ENCODE assay signal across 20 cellular contexts in genomic region chr7:130432886-130433285, GRCh38. TPM values are rescaled to one million over a fixed set of nuclear protein-coding genes. Genes with fewer than 3 reads are reported as not detected.
A peak's percentile ranks its signal among the peaks of the same experiment; 100 is the strongest.
DNase-seq lines count a peak whose midpoint lies in the region; ATAC-seq and TF ChIP-seq lines count a peak whose summit lies in the region.
"Had no signal": no experiment of that assay in that cellular context is flagged by ENCODE, and none has a peak within 500 bp of the region (broad histone marks: within the 10 kb centered on the region; RNA-seq: fewer than 3 reads in every experiment).

No MANE protein-coding gene starts in this region.

- H3K4me2 ChIP-seq in BLaER1, result peak overlapping the region; percentile 42; the same call in 1 of the 2 replicates

- H3K4me1 ChIP-seq in BLaER1 (peaks cover 33% of the 10 kb centered on the region), left lung (peaks cover 4 to 35% of the 10 kb centered on the region in 2 donors)

- H3K4me3 Mint-ChIP-seq in activated CD4-positive, alpha-beta memory T cell treated with anti-CD3 and anti-CD28 coated beads, Interleukin-2, amount 10 ng/mL, durations not matched to agents 7 days and 5 days, result no peak overlapping the region
- H3K4me3 Mint-ChIP-seq in activated naive CD8-positive, alpha-beta T cell treated with anti-CD3 and anti-CD28 coated beads for 36 hours, result no peak overlapping the region
- H3K4me3 Mint-ChIP-seq: CD8-positive, alpha-beta T cell; stimulated activated naive CD8-positive, alpha-beta T cell treated with anti-CD3 and anti-CD28 coated beads, Interleukin-15, amount 100 ng/mL, for 72 hours had no signal

- peaks cover 3% of the 10 kb centered on the region for H3K36me3 Mint-ChIP-seq in activated CD4-positive, alpha-beta memory T cell treated with anti-CD3 and anti-CD28 coated beads, Interleukin-2, amount 10 ng/mL, durations not matched to agents 7 days and 5 days (ENCODE audit: low read depth)
- peaks cover 24% of the 10 kb centered on the region for H3K36me3 Mint-ChIP-seq in activated naive CD8-positive, alpha-beta T cell treated with anti-CD3 and anti-CD28 coated beads for 36 hours

- H3K4me3 ChIP-seq in BLaER1 (no peak overlapping the region), cardiac fibroblast (replicated peaks in 1 of 2; ENCODE audit: low read depth in 2 of 2, low read length in 2 of 2) (no peak overlapping the region), left lung (no peak overlapping the region)
- H3K4me3 ChIP-seq: coronary artery, SJCRH30 had no signal

- intact Hi-C loops in left lung (cut with DNase I), result no loop called here
- intact Hi-C loops in Right ventricle myocardium inferior (cut with DNase I), result loop anchor here (5.0 kb wide), 1 partner anchor 81 kb away; no protein-coding TSS in a partner anchor

- H3K27ac ChIP-seq in BLaER1 (no peak overlapping the region), left lung (no peak overlapping the region)
- H3K27ac ChIP-seq: coronary artery, SJCRH30 had no signal

- H3K27me3 ChIP-seq in BLaER1 (no peaks in the 10 kb centered on the region), left lung (no peaks in the 10 kb centered on the region)
- H3K27me3 ChIP-seq: SJCRH30 had no signal

- H3K36me3 ChIP-seq in BLaER1, result peaks cover 15% of the 10 kb centered on the region
- no peaks in the 10 kb centered on the region for H3K36me3 ChIP-seq in left lung

- peak; percentile 46 for ATAC-seq in left lung
- no peak for ATAC-seq in Right ventricle myocardium inferior
- ATAC-seq: CD8-positive, alpha-beta T cell; stimulated activated naive CD8-positive, alpha-beta T cell treated with anti-CD3 and anti-CD28 coated beads, Interleukin-15, amount 100 ng/mL, for 72 hours had no signal

- POLR2A ChIA-PET in activated CD4-positive, alpha-beta memory T cell treated with anti-CD3 and anti-CD28 coated beads, Interleukin-2, amount 10 ng/mL, durations not matched to agents 7 days and 5 days (lab: Charles Lee), result no interaction called here

- H3K27ac Mint-ChIP-seq in activated CD4-positive, alpha-beta memory T cell treated with anti-CD3 and anti-CD28 coated beads, Interleukin-2, amount 10 ng/mL, durations not matched to agents 7 days and 5 days, result no peak overlapping the region
- no peak overlapping the region for H3K27ac Mint-ChIP-seq in activated naive CD8-positive, alpha-beta T cell treated with anti-CD3 and anti-CD28 coated beads for 36 hours
- H3K27ac Mint-ChIP-seq: CD8-positive, alpha-beta T cell; stimulated activated naive CD8-positive, alpha-beta T cell treated with anti-CD3 and anti-CD28 coated beads, Interleukin-15, amount 100 ng/mL, for 72 hours had no signal

- no peaks in the 10 kb centered on the region for H4K20me1 ChIP-seq in BLaER1

- DNase-seq in LHCN-M2 (ENCODE audit: low read depth) (peak; percentile 69), cardiac fibroblast (ENCODE audit: low read depth in 2 of 2) (peak; percentile 67 to 75), left lung (no peak), Right ventricle myocardium inferior (ENCODE audit: missing footprints) (no peak), AG08395 (ENCODE audit: low spot score) (no peak)
- no peak for DNase-seq in activated CD4-positive, alpha-beta memory T cell treated with anti-CD3 and anti-CD28 coated beads, Interleukin-2, amount 10 ng/mL, durations not matched to agents 7 days and 5 days
- DNase-seq in activated naive CD8-positive, alpha-beta T cell treated with anti-CD3 and anti-CD28 coated beads for 36 hours, result no peak
- DNase-seq: activated CD4-positive, CD25-positive, alpha-beta regulatory T cell treated with anti-CD3 and anti-CD28 coated beads, Interleukin-2, amount 50 U/mL, for 72 hours; activated effector memory CD4-positive, alpha-beta T cell treated with Interleukin-2 at 50 U/mL for 16 hours; CD8-positive, alpha-beta T cell; DND-41; NCI-H2029; NCI-H524; retina; SJCRH30; stimulated activated naive CD8-positive, alpha-beta T cell treated with anti-CD3 and anti-CD28 coated beads, Interleukin-15, amount 100 ng/mL, for 72 hours had no signal

- H3K9ac ChIP-seq in BLaER1, result no peak overlapping the region

- TF ChIP-seq CTCF in cardiac fibroblast (IDR thresholded peaks at IDR 0.05; ENCODE audit: low read depth, low read length) (no peak), left lung (IDR thresholded peaks at IDR 0.05) (no peak)

- H3K27me3 Mint-ChIP-seq in activated CD4-positive, alpha-beta memory T cell treated with anti-CD3 and anti-CD28 coated beads, Interleukin-2, amount 10 ng/mL, durations not matched to agents 7 days and 5 days, result no peaks in the 10 kb centered on the region
- H3K27me3 Mint-ChIP-seq in activated naive CD8-positive, alpha-beta T cell treated with anti-CD3 and anti-CD28 coated beads for 36 hours, result no peaks in the 10 kb centered on the region
- H3K27me3 Mint-ChIP-seq: stimulated activated naive CD8-positive, alpha-beta T cell treated with anti-CD3 and anti-CD28 coated beads, Interleukin-15, amount 100 ng/mL, for 72 hours had no signal

- H3K9me3 ChIP-seq in BLaER1, result no peaks in the 10 kb centered on the region; the same call in 1 of the 2 replicates
- H3K9me3 ChIP-seq in left lung, result no peaks in the 10 kb centered on the region
- H3K9me3 ChIP-seq: SJCRH30 had no signal

- peaks cover 4% of the 10 kb centered on the region for H3K4me1 Mint-ChIP-seq in activated CD4-positive, alpha-beta memory T cell treated with anti-CD3 and anti-CD28 coated beads, Interleukin-2, amount 10 ng/mL, durations not matched to agents 7 days and 5 days
- H3K4me1 Mint-ChIP-seq in activated naive CD8-positive, alpha-beta T cell treated with anti-CD3 and anti-CD28 coated beads for 36 hours, result peaks cover 26% of the 10 kb centered on the region

- H3K9me3 Mint-ChIP-seq in activated CD4-positive, alpha-beta memory T cell treated with anti-CD3 and anti-CD28 coated beads, Interleukin-2, amount 10 ng/mL, durations not matched to agents 7 days and 5 days, result no peaks in the 10 kb centered on the region
- H3K9me3 Mint-ChIP-seq in activated naive CD8-positive, alpha-beta T cell treated with anti-CD3 and anti-CD28 coated beads for 36 hours, result peaks cover 4% of the 10 kb centered on the region
- H3K9me3 Mint-ChIP-seq: CD8-positive, alpha-beta T cell; stimulated activated naive CD8-positive, alpha-beta T cell treated with anti-CD3 and anti-CD28 coated beads, Interleukin-15, amount 100 ng/mL, for 72 hours had no signal

- CTCF ChIA-PET in activated CD4-positive, alpha-beta memory T cell treated with anti-CD3 and anti-CD28 coated beads, Interleukin-2, amount 10 ng/mL, durations not matched to agents 7 days and 5 days (lab: Charles Lee), result interaction anchor here (0.6 kb wide), 1 partner anchor 1033 kb away, joined by 3 read pairs; no protein-coding TSS in a partner anchor

RNA-seq across cellular contexts. Expression of gene CEP41, which starts 7.9 kb away (rescaled TPM):
- total RNA-seq in LHCN-M2 (2014; rRNA removed) (33.3 and 34.8 TPM in 2 replicates), left lung (10 to 100 TPM; 12.4 to 16.0 TPM), Right ventricle myocardium inferior (3.8 TPM)
- polyA plus RNA-seq in LHCN-M2 (2012), result 23.8 TPM
- 10 to 100 TPM; 13.2 to 15.7 TPM for total RNA-seq in activated CD4-positive, alpha-beta memory T cell treated with anti-CD3 and anti-CD28 coated beads, Interleukin-2, amount 10 ng/mL, durations not matched to agents 7 days and 5 days
- 10 to 100 TPM; 22.3 to 26.5 TPM for total RNA-seq in activated naive CD8-positive, alpha-beta T cell treated with anti-CD3 and anti-CD28 coated beads for 36 hours

RNA-seq across cellular contexts. Expression of gene CPA1, which starts 52.6 kb away (rescaled TPM):
- total RNA-seq in LHCN-M2 (2014; rRNA removed) (0.23 TPM in 1 of 2 replicates, not detected in the other), left lung (under 1 TPM in 1 of 2 donors, not detected in 1; 0.34 TPM), Right ventricle myocardium inferior (not detected)
- 0.28 TPM for polyA plus RNA-seq in LHCN-M2 (2012)
- not detected for total RNA-seq in activated CD4-positive, alpha-beta memory T cell treated with anti-CD3 and anti-CD28 coated beads, Interleukin-2, amount 10 ng/mL, durations not matched to agents 7 days and 5 days
- not detected for total RNA-seq in activated naive CD8-positive, alpha-beta T cell treated with anti-CD3 and anti-CD28 coated beads for 36 hours
- total RNA-seq: A673; CD8-positive, alpha-beta T cell; epithelial cell of proximal tubule had no signal

RNA-seq across cellular contexts. Expression of gene MEST, which starts 59.0 kb away (rescaled TPM):
- total RNA-seq in LHCN-M2 (2014; rRNA removed), result 197 and 202 TPM in 2 replicates
- 289 TPM for polyA plus RNA-seq in LHCN-M2 (2012)
- total RNA-seq in left lung, result 100 to 1,000 TPM; 101 to 104 TPM
- under 1 TPM; 0.55 to 0.68 TPM for total RNA-seq in activated CD4-positive, alpha-beta memory T cell treated with anti-CD3 and anti-CD28 coated beads, Interleukin-2, amount 10 ng/mL, durations not matched to agents 7 days and 5 days
- 10 to 100 TPM; 15.1 to 18.4 TPM for total RNA-seq in activated naive CD8-positive, alpha-beta T cell treated with anti-CD3 and anti-CD28 coated beads for 36 hours
- total RNA-seq in Right ventricle myocardium inferior, result 10.7 TPM

Comparison
In these comparisons a context has a peak if more than half of its experiments do, and no peak if none do; other contexts are left out.
1. DNase-seq: peak in LHCN-M2 (single experiment) and cardiac fibroblast (2 of 2); none in left lung (0 of 2), activated CD4-positive, alpha-beta memory T cell treated with anti-CD3 and anti-CD28 coated beads, Interleukin-2, amount 10 ng/mL, durations not matched to agents 7 days and 5 days (single experiment), activated naive CD8-positive, alpha-beta T cell treated with anti-CD3 and anti-CD28 coated beads for 36 hours (single experiment), Right ventricle myocardium inferior (single experiment) and AG08395 (single experiment).